In genomic region chr16:11170201-11170600, GRCh38 we compare ENCODE assay signal across 22 cellular contexts.
"Had no signal": no experiment of that assay in that cellular context is flagged by ENCODE, and none has a peak within 500 bp of the region (broad histone marks: within the 10 kb centered on the region; RNA-seq: fewer than 3 reads in every experiment).

No MANE protein-coding gene starts in this region.

- H3K27me3 Mint-ChIP-seq: activated naive CD8-positive, alpha-beta T cell; natural killer cell treated with Interleukin-12 subunit alpha and Interleukin-12 subunit beta and Interleukin-15 and Interleukin-18, amount 100 ng/mL, for 72 hours had no signal

- H3K27me3 ChIP-seq: body of pancreas, dorsolateral prefrontal cortex, spleen, tibial artery had no signal

- H3K27ac ChIP-seq: body of pancreas, lower lobe of right lung, spleen, tibial artery had no signal

- H3K4me3 Mint-ChIP-seq: activated naive CD8-positive, alpha-beta T cell; natural killer cell treated with Interleukin-12 subunit alpha and Interleukin-12 subunit beta and Interleukin-15 and Interleukin-18, amount 100 ng/mL, for 72 hours had no signal

- H3K4me1 ChIP-seq: body of pancreas, lower lobe of right lung, tibial artery had no signal

- H3K4me3 ChIP-seq: body of pancreas, dorsolateral prefrontal cortex, lower lobe of right lung, spleen, tibial artery had no signal

- H3K27ac Mint-ChIP-seq: activated naive CD8-positive, alpha-beta T cell had no signal

- H3K9me3 Mint-ChIP-seq: natural killer cell treated with Interleukin-12 subunit alpha and Interleukin-12 subunit beta and Interleukin-15 and Interleukin-18, amount 100 ng/mL, for 72 hours had no signal

- ATAC-seq: activated CD4-positive, CD25-positive, alpha-beta regulatory T cell treated with anti-CD3 and anti-CD28 coated beads, Interleukin-2, amount 50 U/mL, for 24 hours; body of pancreas; left colon; lower lobe of right lung; natural killer cell treated with Interleukin-12 subunit alpha and Interleukin-12 subunit beta and Interleukin-15 and Interleukin-18, amount 100 ng/mL, for 72 hours had no signal

- DNase-seq: activated CD4-positive, alpha-beta T cell treated with anti-CD3 and anti-CD28 coated beads, Interleukin-2, amount 50 U/mL, for 48 hours; activated T-cell treated with anti-CD3 and anti-CD28 coated beads, Interleukin-2, amount 50 U/mL, for 48 hours; amygdala; body of pancreas; caudate nucleus; dorsolateral prefrontal cortex; erythroblast; foreskin melanocyte; hypothalamus; islet precursor cell; left colon; lower lobe of right lung; nucleus accumbens; retina; spleen; stimulated activated CD4-positive, alpha-beta T cell treated with anti-CD3 and anti-CD28 coated beads, Interleukin-4, amount 100 ng/mL, for 4 hours; stimulated activated naive CD4-positive, alpha-beta T cell; substantia nigra; tibial artery had no signal

- H3K9me3 ChIP-seq: body of pancreas, lower lobe of right lung, spleen, tibial artery had no signal
